In the genomic region with DNA sequence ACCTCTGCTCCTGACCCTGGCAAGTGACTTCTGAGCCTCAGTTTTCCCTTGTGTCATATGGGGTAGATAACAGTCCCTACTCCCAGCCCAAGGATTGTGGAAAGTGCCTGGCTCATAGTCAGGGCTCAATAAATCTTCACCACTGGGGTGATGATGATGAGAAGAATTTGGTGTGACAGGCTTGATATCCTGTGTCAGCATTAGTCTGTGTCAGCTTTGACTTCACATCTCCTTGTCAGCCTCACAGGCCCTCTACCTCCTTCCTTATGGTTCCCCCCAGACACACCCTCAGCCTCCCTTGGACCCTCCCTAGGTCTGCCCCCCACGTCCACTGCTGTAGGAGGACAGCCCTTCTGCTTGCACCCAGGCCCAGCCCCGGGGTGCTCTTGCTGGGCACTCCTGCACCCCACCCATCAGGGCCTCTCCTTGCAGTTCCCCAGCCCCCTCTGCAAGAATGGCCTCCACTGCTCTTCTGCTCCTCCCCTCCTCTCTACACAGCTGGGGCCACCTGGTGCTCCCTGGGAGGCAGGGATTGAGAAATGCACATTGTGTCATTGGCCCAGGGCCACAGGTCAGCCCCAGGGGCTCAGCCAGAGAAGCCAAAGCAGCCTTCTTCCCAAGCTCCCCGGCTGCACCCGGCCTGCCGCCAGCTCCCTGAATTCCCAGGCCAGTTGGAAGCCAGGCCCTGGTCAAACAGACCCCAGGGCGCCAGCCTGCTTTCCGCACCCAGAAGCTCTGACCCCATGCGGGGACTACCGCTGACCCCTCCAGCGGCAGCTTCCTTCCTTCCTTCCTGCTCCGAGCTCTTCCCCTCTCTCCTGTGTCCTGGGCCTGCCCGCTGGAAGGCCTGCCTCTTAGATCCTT, we compare ENCODE assay signal across 13 cellular contexts. TPM values are rescaled to one million over a fixed set of nuclear protein-coding genes. Genes with fewer than 3 reads are reported as not detected.
DNase-seq lines count a peak whose midpoint lies in the region; ATAC-seq and TF ChIP-seq lines count a peak whose summit lies in the region.
"Had no signal": no experiment of that assay in that cellular context is flagged by ENCODE, and none has a peak within 500 bp of the region (broad histone marks: within the 10 kb centered on the region; RNA-seq: fewer than 3 reads in every experiment).

No MANE protein-coding gene starts in this region.

- TF ChIP-seq EP300 in Ishikawa (IDR thresholded peaks at IDR 0.05; ENCODE audit: borderline replicate concordance), result no peak

- ATAC-seq in GM21529 (IDR thresholded peaks at IDR 0.05; ENCODE audit: unreplicated experiment), result no peak

- intact Hi-C loops in colonic mucosa (cut with DNase I), result no loop called here
- intact Hi-C loops in testis (cut with DNase I; ENCODE audit: low total_unique reads), result no loop called here
- intact Hi-C loops in activated CD4-positive, alpha-beta T cell treated with anti-CD3 and anti-CD28 coated beads, Interleukin-2, amount 10 ng/mL, durations not matched to agents 24 days and 14 days (cut with micrococcal nuclease), result no loop called here

- H3K4me1 ChIP-seq in colonic mucosa (no peaks in the 10 kb centered on the region), testis (peaks cover 16% of the 10 kb centered on the region)

- peaks cover 4% of the 10 kb centered on the region for H3K27me3 Mint-ChIP-seq in activated CD4-positive, alpha-beta T cell treated with anti-CD3 and anti-CD28 coated beads, Interleukin-2, amount 10 ng/mL, durations not matched to agents 24 days and 14 days

- no peaks in the 10 kb centered on the region for H3K9me3 Mint-ChIP-seq in activated CD4-positive, alpha-beta T cell treated with anti-CD3 and anti-CD28 coated beads, Interleukin-2, amount 10 ng/mL, durations not matched to agents 24 days and 14 days

- H3K36me3 ChIP-seq in colonic mucosa (no peaks in the 10 kb centered on the region), testis (ENCODE audit: low read depth, missing control alignments) (no peaks in the 10 kb centered on the region)

- H3K4me3 Mint-ChIP-seq in activated CD4-positive, alpha-beta T cell treated with anti-CD3 and anti-CD28 coated beads, Interleukin-2, amount 10 ng/mL, durations not matched to agents 24 days and 14 days, result no peak overlapping the region

- DNase-seq in colonic mucosa (peak; percentile 75), left kidney (ENCODE audit: low read depth, low spot score) (peak; percentile 81), testis (peak; percentile 86), NCI-H2107 (lab: John Stamatoyannopoulos, UW) (no peak)
- no peak for DNase-seq in activated CD4-positive, alpha-beta T cell treated with anti-CD3 and anti-CD28 coated beads, Interleukin-2, amount 10 ng/mL, durations not matched to agents 24 days and 14 days
- DNase-seq: activated CD4-positive, CD25-positive, alpha-beta regulatory T cell treated with anti-CD3 and anti-CD28 coated beads, Interleukin-2, amount 50 U/mL, for 72 hours; activated naive CD4-positive, alpha-beta T cell treated with anti-CD3 and anti-CD28 coated beads, Interleukin-2, amount 50 U/mL, for 16 hours; EL; NCI-H1694 treated with DMSO at 0.1 percent for 48 hours; stimulated activated naive CD4-positive, alpha-beta T cell treated with Interleukin-2 at 50 U/mL for 16 hours had no signal

- H3K27me3 ChIP-seq in colonic mucosa (no peaks in the 10 kb centered on the region), testis (no peaks in the 10 kb centered on the region)

- no peak overlapping the region for H3K4me3 ChIP-seq in colonic mucosa
- no peak overlapping the region for H3K4me3 ChIP-seq in testis
- H3K4me3 ChIP-seq: skin epidermis had no signal

- H3K27ac ChIP-seq in colonic mucosa (peak overlapping the region; percentile 10), testis (no peak overlapping the region)
- H3K27ac ChIP-seq: skin epidermis had no signal

- H3K9ac ChIP-seq in colonic mucosa (ENCODE audit: low read depth in 2 of 2, low read length in 2 of 2), result no peak overlapping the region

- H3K27ac Mint-ChIP-seq in activated CD4-positive, alpha-beta T cell treated with anti-CD3 and anti-CD28 coated beads, Interleukin-2, amount 10 ng/mL, durations not matched to agents 24 days and 14 days, result no peak overlapping the region

- TF ChIP-seq POLR2A in testis (IDR thresholded peaks at IDR 0.05), result no peak

- no peak for TF ChIP-seq RAD21 in Ishikawa (IDR thresholded peaks at IDR 0.05; ENCODE audit: low read depth)

- H3K36me3 Mint-ChIP-seq in activated CD4-positive, alpha-beta T cell treated with anti-CD3 and anti-CD28 coated beads, Interleukin-2, amount 10 ng/mL, durations not matched to agents 24 days and 14 days (ENCODE audit: low read depth), result no peaks in the 10 kb centered on the region

- WGBS in testis, 2 donors, result 39 to 61% methylated on average over 7 to 12 of the region's 12 CpGs

- H3K9me3 ChIP-seq in colonic mucosa (no peaks in the 10 kb centered on the region), testis (no peaks in the 10 kb centered on the region)

- TF ChIP-seq CTCF in colonic mucosa (IDR thresholded peaks at IDR 0.05), result no peak
- TF ChIP-seq CTCF in testis (IDR thresholded peaks at IDR 0.05), result no peak

- H3K4me1 Mint-ChIP-seq in activated CD4-positive, alpha-beta T cell treated with anti-CD3 and anti-CD28 coated beads, Interleukin-2, amount 10 ng/mL, durations not matched to agents 24 days and 14 days, result no peaks in the 10 kb centered on the region

TF ChIP-seq in Ishikawa, 13 proteins besides CTCF, POLR2A, EP300 and RAD21:
- 0 out of 2 replicates have a peak, but pooled peaks have one; percentile 13 for TF ChIP-seq MAX (IDR thresholded peaks at IDR 0.05)
- TF ChIP-seq NFIC (IDR thresholded peaks at IDR 0.05), result peak; percentile 78
- TF ChIP-seq TCF12 (IDR thresholded peaks at IDR 0.05; ENCODE audit: low read depth), result peak; percentile 78
- peak; percentile 94 for TF ChIP-seq CEBPB (IDR thresholded peaks at IDR 0.05)
- no peak for TF ChIP-seq EGR1 (IDR thresholded peaks at IDR 0.05)

RNA-seq across cellular contexts. Expression of gene FGFR4, which starts 7.7 kb away (rescaled TPM):
- 100 to 1,000 TPM in 1 of 2 donors, 10 to 100 TPM in 1; 58.7 to 118 TPM for total RNA-seq in colonic mucosa
- 10 to 100 TPM in 1 of 2 donors, 1 to 10 TPM in 1; 9.7 to 10.3 TPM for total RNA-seq in testis
- 7.8 TPM for polyA plus RNA-seq in testis (ENCODE audit: insufficient read depth, low read depth, low replicate concordance)
- total RNA-seq in activated CD4-positive, alpha-beta T cell treated with anti-CD3 and anti-CD28 coated beads, Interleukin-2, amount 10 ng/mL, durations not matched to agents 24 days and 14 days, result 1.6 and 2.4 TPM in 2 replicates

RNA-seq across cellular contexts. Expression of gene NSD1, which starts 39.1 kb away (rescaled TPM):
- total RNA-seq in colonic mucosa (10 to 100 TPM; 53.0 to 77.9 TPM), testis (10 to 100 TPM; 71.2 to 86.6 TPM)
- polyA plus RNA-seq in testis (ENCODE audit: insufficient read depth, low read depth, low replicate concordance), result 66.0 TPM
- total RNA-seq in activated CD4-positive, alpha-beta T cell treated with anti-CD3 and anti-CD28 coated beads, Interleukin-2, amount 10 ng/mL, durations not matched to agents 24 days and 14 days, result 103 and 108 TPM in 2 replicates

Comparison
In these comparisons a context has a peak if more than half of its experiments do, and no peak if none do; other contexts are left out.
1. DNase-seq: peak in colonic mucosa (single experiment), left kidney (single experiment) and testis (single experiment); none in NCI-H2107 (single experiment) and activated CD4-positive, alpha-beta T cell treated with anti-CD3 and anti-CD28 coated beads, Interleukin-2, amount 10 ng/mL, durations not matched to agents 24 days and 14 days (single experiment).
2. RNA of gene FGFR4, which starts 7.7 kb away (total RNA-seq): 58.7 to 118 TPM in colonic mucosa; 9.7 to 10.3 TPM in testis and 1.6 to 2.4 TPM in activated CD4-positive, alpha-beta T cell treated with anti-CD3 and anti-CD28 coated beads, Interleukin-2, amount 10 ng/mL, durations not matched to agents 24 days and 14 days; every median in the first group is over 4 times any median in the second.